In genomic region chr17:3889613-3890012, GRCh38 we compare ENCODE assay signal across 11 cellular contexts. TPM values are rescaled to one million over a fixed set of nuclear protein-coding genes. Genes with fewer than 3 reads are reported as not detected.
A peak's percentile ranks its signal among the peaks of the same experiment; 100 is the strongest.
DNase-seq lines count a peak whose midpoint lies in the region; ATAC-seq, FAIRE-seq and TF ChIP-seq lines count a peak whose summit lies in the region.
"Had no signal": no experiment of that assay in that cellular context is flagged by ENCODE, and none has a peak within 500 bp of the region (broad histone marks: within the 10 kb centered on the region; RNA-seq: fewer than 3 reads in every experiment).

No MANE protein-coding gene starts in this region.

- H2AFZ ChIP-seq in hepatocyte = no peak overlapping the region

- TF ChIP-seq CTCF in hepatocyte (IDR thresholded peaks at IDR 0.05; ENCODE audit: poor library complexity) (no peak), suprapubic skin (IDR thresholded peaks at IDR 0.05) (no peak)

- DNase-seq in H54 (ENCODE audit: insufficient read length, low spot score) = no peak
- no peak for DNase-seq in hepatocyte (ENCODE audit: low spot score)
- DNase-seq in suprapubic skin (ENCODE audit: low spot score in 2 of 2) = no peak
- DNase-seq in retina = no peak
- DNase-seq: Caco-2; effector CD8-positive, alpha-beta T cell; NCI-H2081 had no signal

- H3K36me3 ChIP-seq in hepatocyte (replicated peaks; ENCODE audit: insufficient read depth, low read depth) (no peaks in the 10 kb centered on the region), suprapubic skin (peaks cover 10% of the 10 kb centered on the region)

- peak overlapping the region; percentile 75 for H3K27ac ChIP-seq in angular gyrus (ENCODE audit: low read depth, low read length)
- peak overlapping the region; percentile 90 for H3K27ac ChIP-seq in hepatocyte
- peak overlapping the region; percentile 91 for H3K27ac ChIP-seq in suprapubic skin

- H4K20me1 ChIP-seq in hepatocyte (ENCODE audit: insufficient read depth, poor library complexity, severe bottlenecking) = no peaks in the 10 kb centered on the region

- H3K4me2 ChIP-seq in hepatocyte = peak overlapping the region; percentile 63

- WGBS in hepatocyte (ENCODE audit: low lambda C conversion rate, missing lambda C conversion rate) = 83% methylated on average over 8 of the region's 9 CpGs
- WGBS in suprapubic skin = 60% methylated on average over 3 of the region's 9 CpGs

- ATAC-seq in GM18511 (IDR thresholded peaks at IDR 0.05; ENCODE audit: unreplicated experiment) (no peak), GM19463 (IDR thresholded peaks at IDR 0.05; ENCODE audit: unreplicated experiment) (no peak), GM18868 (IDR thresholded peaks at IDR 0.05; ENCODE audit: unreplicated experiment) (no peak)

- H3K27me3 ChIP-seq in hepatocyte (no peaks in the 10 kb centered on the region), suprapubic skin (no peaks in the 10 kb centered on the region)

- H3K79me2 ChIP-seq in hepatocyte = peaks cover 4% of the 10 kb centered on the region

- no peak for FAIRE-seq in H54 (lab: Jason Lieb, UNC)

- H3K9me3 ChIP-seq in hepatocyte (ENCODE audit: low read depth) = no peaks in the 10 kb centered on the region
- no peaks in the 10 kb centered on the region for H3K9me3 ChIP-seq in suprapubic skin
- H3K9me3 ChIP-seq: Caco-2 had no signal

- H3K9me2 ChIP-seq in hepatocyte (replicated peaks; ENCODE audit: insufficient read depth) = no peaks in the 10 kb centered on the region

- H3K4me3 ChIP-seq in hepatocyte (no peak overlapping the region), suprapubic skin (no peak overlapping the region)

- H3K4me1 ChIP-seq in hepatocyte (ENCODE audit: insufficient read depth) (peaks cover 40% of the 10 kb centered on the region), suprapubic skin (peaks cover 94% of the 10 kb centered on the region)

- peak; percentile 7; the same call in 1 of the 2 replicates for TF ChIP-seq POLR2A in H54 (IDR thresholded peaks at IDR 0.05; ENCODE audit: low read depth, low read length)
- no peak for TF ChIP-seq POLR2A in suprapubic skin (IDR thresholded peaks at IDR 0.05)

- TF ChIP-seq EP300 in suprapubic skin (IDR thresholded peaks at IDR 0.05) = no peak

RNA-seq across cellular contexts. Expression of gene CAMKK1, which starts 3.2 kb away (rescaled TPM):
- total RNA-seq in hepatocyte (2.6 and 5.1 TPM in 2 replicates), suprapubic skin (10 to 100 TPM; 10.8 to 17.3 (median 12.9) TPM)
- 4.4 and 5.7 TPM in 2 replicates for polyA plus RNA-seq in hepatocyte

RNA-seq across cellular contexts. Expression of gene P2RX1, which starts 26.7 kb away (rescaled TPM):
- 0.20 and 0.50 TPM in 2 replicates for total RNA-seq in hepatocyte
- 1.8 and 2.3 TPM in 2 replicates for polyA plus RNA-seq in hepatocyte
- total RNA-seq in suprapubic skin = 1 to 10 TPM in 2 of 4 donors, under 1 TPM in 2; 0.25 to 2.6 (median 1.2) TPM

RNA-seq across cellular contexts. Expression of gene NCBP3, which starts 43.6 kb away (rescaled TPM):
- 20.8 and 31.8 TPM in 2 replicates for total RNA-seq in hepatocyte
- polyA plus RNA-seq in hepatocyte = 20.6 and 28.9 TPM in 2 replicates
- 10 to 100 TPM; 15.4 to 41.8 (median 26.1) TPM for total RNA-seq in suprapubic skin
